9 cellular contexts compared by ENCODE assay signal in genomic region chr5:72557147-72557501, GRCh38. TPM values are rescaled to one million over a fixed set of nuclear protein-coding genes. Genes with fewer than 3 reads are reported as not detected.
A peak's percentile ranks its signal among the peaks of the same experiment; 100 is the strongest.
DNase-seq lines count a peak whose midpoint lies in the region; ATAC-seq and TF ChIP-seq lines count a peak whose summit lies in the region.
"Had no signal": no experiment of that assay in that cellular context is flagged by ENCODE, and none has a peak within 500 bp of the region (broad histone marks: within the 10 kb centered on the region; RNA-seq: fewer than 3 reads in every experiment).

No MANE protein-coding gene starts in this region.

- H3K4me1 ChIP-seq in left lung (peaks cover 6 to 20% of the 10 kb centered on the region in 2 donors), thoracic aorta (ENCODE audit: control insufficient read depth in 1 of 2, low read depth in 2 of 2) (peaks cover 16 to 19% of the 10 kb centered on the region in 2 donors)

- POLR2A ChIA-PET in activated CD4-positive, alpha-beta T cell treated with anti-CD3 and anti-CD28 coated beads for 36 hours (lab: Charles Lee): interaction anchor here (0.7 kb wide), 1 partner anchor 101 kb away, joined by 3 read pairs; no protein-coding TSS in a partner anchor
- POLR2A ChIA-PET in activated CD8-positive, alpha-beta T cell treated with anti-CD3 and anti-CD28 coated beads, Interleukin-2, amount 10 ng/mL, durations not matched to agents 7 days and 5 days (lab: Charles Lee): no interaction called here

- intact Hi-C loops in activated CD4-positive, alpha-beta T cell treated with anti-CD3 and anti-CD28 coated beads for 36 hours (cut with DNase I, micrococcal nuclease): no loop called here
- intact Hi-C loops in left lung (cut with DNase I): no loop called here

- TF ChIP-seq CTCF in left lung (IDR thresholded peaks at IDR 0.05) (no peak), thoracic aorta (IDR thresholded peaks at IDR 0.05) (no peak)

- H3K4me1 Mint-ChIP-seq in activated CD4-positive, alpha-beta T cell treated with anti-CD3 and anti-CD28 coated beads for 36 hours: peaks cover 18% of the 10 kb centered on the region
- H3K4me1 Mint-ChIP-seq in activated CD8-positive, alpha-beta T cell treated with anti-CD3 and anti-CD28 coated beads, Interleukin-2, amount 10 ng/mL, durations not matched to agents 7 days and 5 days (ENCODE audit: low read depth): peaks cover 11% of the 10 kb centered on the region

- H3K9me3 Mint-ChIP-seq in activated CD4-positive, alpha-beta T cell treated with anti-CD3 and anti-CD28 coated beads for 36 hours (ENCODE audit: low read depth): no peaks in the 10 kb centered on the region
- no peaks in the 10 kb centered on the region for H3K9me3 Mint-ChIP-seq in activated CD8-positive, alpha-beta T cell treated with anti-CD3 and anti-CD28 coated beads, Interleukin-2, amount 10 ng/mL, durations not matched to agents 7 days and 5 days (ENCODE audit: insufficient read depth)

- ATAC-seq in activated CD4-positive, alpha-beta T cell treated with anti-CD3 and anti-CD28 coated beads for 36 hours: peak; percentile 33
- ATAC-seq in activated CD8-positive, alpha-beta T cell treated with anti-CD3 and anti-CD28 coated beads, Interleukin-2, amount 10 ng/mL, durations not matched to agents 7 days and 5 days: peak; percentile 9
- ATAC-seq in left lung: no peak
- no peak for ATAC-seq in thoracic aorta (ENCODE audit: insufficient number of reproducible peaks, low FRiP score, low read depth)
- ATAC-seq in GM21390 (IDR thresholded peaks at IDR 0.05; ENCODE audit: unreplicated experiment): no peak

- no peak overlapping the region for H3K4me3 Mint-ChIP-seq in activated CD4-positive, alpha-beta T cell treated with anti-CD3 and anti-CD28 coated beads for 36 hours
- peak overlapping the region; percentile 48 for H3K4me3 Mint-ChIP-seq in activated CD8-positive, alpha-beta T cell treated with anti-CD3 and anti-CD28 coated beads, Interleukin-2, amount 10 ng/mL, durations not matched to agents 7 days and 5 days

- H3K27ac ChIP-seq in left lung: peak overlapping the region; percentile 50 to 73
- peak overlapping the region; percentile 59 to 71 for H3K27ac ChIP-seq in thoracic aorta

- no peaks in the 10 kb centered on the region for H3K36me3 Mint-ChIP-seq in activated CD4-positive, alpha-beta T cell treated with anti-CD3 and anti-CD28 coated beads for 36 hours (ENCODE audit: low read depth)
- no peaks in the 10 kb centered on the region for H3K36me3 Mint-ChIP-seq in activated CD8-positive, alpha-beta T cell treated with anti-CD3 and anti-CD28 coated beads, Interleukin-2, amount 10 ng/mL, durations not matched to agents 7 days and 5 days (ENCODE audit: low read depth)

- H3K36me3 ChIP-seq in left lung: no peaks in the 10 kb centered on the region
- no peaks in the 10 kb centered on the region for H3K36me3 ChIP-seq in thoracic aorta

- CTCF ChIA-PET in activated CD4-positive, alpha-beta T cell treated with anti-CD3 and anti-CD28 coated beads for 36 hours (lab: Charles Lee): no interaction called here
- CTCF ChIA-PET in activated CD8-positive, alpha-beta T cell treated with anti-CD3 and anti-CD28 coated beads, Interleukin-2, amount 10 ng/mL, durations not matched to agents 7 days and 5 days (lab: Charles Lee): interaction anchor here (1.2 kb wide), 1 partner anchor 54 kb away, joined by 3 read pairs; no protein-coding TSS in a partner anchor

- H3K9me3 ChIP-seq in left lung (no peaks in the 10 kb centered on the region), thoracic aorta (no peaks in the 10 kb centered on the region)

- peaks cover 0 to 10% of the 10 kb centered on the region in 2 donors for H3K27me3 ChIP-seq in left lung
- H3K27me3 ChIP-seq in thoracic aorta (replicated peaks; ENCODE audit: insufficient read depth): no peaks in the 10 kb centered on the region

- H3K27ac Mint-ChIP-seq in activated CD4-positive, alpha-beta T cell treated with anti-CD3 and anti-CD28 coated beads for 36 hours: no peak overlapping the region
- no peak overlapping the region for H3K27ac Mint-ChIP-seq in activated CD8-positive, alpha-beta T cell treated with anti-CD3 and anti-CD28 coated beads, Interleukin-2, amount 10 ng/mL, durations not matched to agents 7 days and 5 days

- peak; percentile 14 for DNase-seq in activated CD4-positive, alpha-beta T cell treated with anti-CD3 and anti-CD28 coated beads for 36 hours
- DNase-seq in activated CD4-positive, alpha-beta T cell treated with anti-CD3 and anti-CD28 coated beads, Interleukin-2, amount 50 U/mL, for 48 hours: no peak
- DNase-seq in activated CD8-positive, alpha-beta T cell treated with anti-CD3 and anti-CD28 coated beads, Interleukin-2, amount 10 ng/mL, durations not matched to agents 7 days and 5 days: no peak
- peak in 1 of 2 donors; percentile 65 for DNase-seq in left lung
- no peak for DNase-seq in thoracic aorta (ENCODE audit: low spot score)
- no peak for DNase-seq in Ammon's horn (ENCODE audit: low spot score)
- DNase-seq in NCI-H146 (lab: John Stamatoyannopoulos, UW): no peak
- DNase-seq: activated CD4-positive, CD25-positive, alpha-beta regulatory T cell had no signal

- H3K27me3 Mint-ChIP-seq in activated CD4-positive, alpha-beta T cell treated with anti-CD3 and anti-CD28 coated beads for 36 hours: peaks cover 30% of the 10 kb centered on the region
- peaks cover 28% of the 10 kb centered on the region for H3K27me3 Mint-ChIP-seq in activated CD8-positive, alpha-beta T cell treated with anti-CD3 and anti-CD28 coated beads, Interleukin-2, amount 10 ng/mL, durations not matched to agents 7 days and 5 days (ENCODE audit: low read depth)

- H3K4me3 ChIP-seq in left lung (peak overlapping the region; percentile 24 to 36), thoracic aorta (peak overlapping the region; percentile 75)

RNA-seq across cellular contexts. Expression of gene ZNF366, which starts 49.9 kb away (rescaled TPM):
- not detected for total RNA-seq in activated CD4-positive, alpha-beta T cell treated with anti-CD3 and anti-CD28 coated beads for 36 hours
- not detected for total RNA-seq in activated CD8-positive, alpha-beta T cell treated with anti-CD3 and anti-CD28 coated beads, Interleukin-2, amount 10 ng/mL, durations not matched to agents 7 days and 5 days
- total RNA-seq in left lung (1 to 10 TPM; 3.2 to 5.6 TPM), thoracic aorta (1 to 10 TPM; 2.2 to 3.1 TPM)

Comparison
In these comparisons a context has a peak if more than half of its experiments do, and no peak if none do; other contexts are left out.
1. ATAC-seq: peak in activated CD4-positive, alpha-beta T cell treated with anti-CD3 and anti-CD28 coated beads for 36 hours (single experiment) and activated CD8-positive, alpha-beta T cell treated with anti-CD3 and anti-CD28 coated beads, Interleukin-2, amount 10 ng/mL, durations not matched to agents 7 days and 5 days (single experiment); none in left lung (single experiment), thoracic aorta (single experiment) and GM21390 (single experiment).